Comparison of ENCODE assay signal across 8 cellular contexts in genomic region chr4:1809754-1810502, GRCh38. TPM values are rescaled to one million over a fixed set of nuclear protein-coding genes. Genes with fewer than 3 reads are reported as not detected.
DNase-seq lines count a peak whose midpoint lies in the region; ATAC-seq and TF ChIP-seq lines count a peak whose summit lies in the region.

No MANE protein-coding gene starts in this region.

- peak; percentile 74 for TF ChIP-seq CTCF in DND-41 (IDR thresholded peaks at IDR 0.05; ENCODE audit: borderline replicate concordance, extremely low read depth, low read length, poor library complexity, severe bottlenecking)

- no peaks in the 10 kb centered on the region for H3K27me3 ChIP-seq in DND-41 (ENCODE audit: insufficient read depth, low read length, poor library complexity)

- no peaks in the 10 kb centered on the region for H3K79me2 ChIP-seq in DND-41 (ENCODE audit: insufficient read depth, low read length)

- peak overlapping the region in 1 of 2 donors; percentile 20 for H3K27ac Mint-ChIP-seq in activated naive CD4-positive, alpha-beta T cell treated with anti-CD3 and anti-CD28 coated beads, Interleukin-2, amount 50 U/mL, for 72 hours

- no peak overlapping the region for H3K9ac ChIP-seq in DND-41 (ENCODE audit: low read depth, low read length)

- intact Hi-C loops in head of caudate nucleus (cut with DNase I) (loop anchor here (5.0 kb wide), 1 partner anchor 63 kb away; no protein-coding TSS in a partner anchor), posterior cingulate gyrus (cut with DNase I) (loop anchor here (1.0 kb wide), 1 partner anchor 62 kb away; no protein-coding TSS in a partner anchor)

- H3K9me3 ChIP-seq in DND-41 (ENCODE audit: insufficient read depth, low read length, severe bottlenecking): no peaks in the 10 kb centered on the region

- H3K4me1 ChIP-seq in DND-41 (ENCODE audit: insufficient read depth, low read length): no peaks in the 10 kb centered on the region

- no peak overlapping the region for H2AFZ ChIP-seq in DND-41 (ENCODE audit: low read depth, low read length)

- H3K4me3 ChIP-seq in DND-41 (ENCODE audit: low read depth in 1 of 2, low read length in 2 of 2): no peak overlapping the region

- peaks cover 37% of the 10 kb centered on the region for H3K36me3 ChIP-seq in DND-41 (ENCODE audit: insufficient read depth, low read length)

- no peak overlapping the region for H3K4me2 ChIP-seq in DND-41 (ENCODE audit: insufficient read depth, low read length)

- no peaks in the 10 kb centered on the region for H3K36me3 Mint-ChIP-seq in activated naive CD4-positive, alpha-beta T cell treated with anti-CD3 and anti-CD28 coated beads, Interleukin-2, amount 50 U/mL, for 72 hours

- H3K27ac ChIP-seq in DND-41 (ENCODE audit: low read length): no peak overlapping the region

- DNase-seq in DND-41 (peak; percentile 64), HuH-7 (ENCODE audit: low spot score) (peak; percentile 95), SKM-1 treated with dmso at 0.1 percent for 144 hours (lab: John Stamatoyannopoulos, UW; ENCODE audit: unreplicated experiment) (peak; percentile 60), head of caudate nucleus (peak in 41 of 42 donors; percentile 59 to 90 (median 78)), posterior cingulate gyrus (peak; percentile 58 to 97 (median 75)), ureter (ENCODE audit: low spot score) (peak; percentile 74)
- peak in 1 of 2 donors; percentile 88 for DNase-seq in activated naive CD4-positive, alpha-beta T cell treated with anti-CD3 and anti-CD28 coated beads, Interleukin-2, amount 50 U/mL, for 72 hours (ENCODE audit: low spot score in 2 of 2)

- H4K20me1 ChIP-seq in DND-41 (ENCODE audit: insufficient read depth, low read length): peaks cover 24% of the 10 kb centered on the region

- H3K9me3 Mint-ChIP-seq in activated naive CD4-positive, alpha-beta T cell treated with anti-CD3 and anti-CD28 coated beads, Interleukin-2, amount 50 U/mL, for 72 hours: no peaks in the 10 kb centered on the region

- ATAC-seq in DND-41 (ENCODE audit: insufficient read depth, low read depth): peak; percentile 75
- peak; percentile 90 to 91 for ATAC-seq in activated naive CD4-positive, alpha-beta T cell treated with anti-CD3 and anti-CD28 coated beads, Interleukin-2, amount 50 U/mL, for 72 hours
- ATAC-seq in GM21825 (IDR thresholded peaks at IDR 0.05; ENCODE audit: unreplicated experiment): no peak

RNA-seq across cellular contexts. Expression of gene FGFR3, which starts 16.8 kb away (rescaled TPM):
- under 1 TPM in 1 of 2 donors, not detected in 1; 0.12 TPM for total RNA-seq in activated naive CD4-positive, alpha-beta T cell treated with anti-CD3 and anti-CD28 coated beads, Interleukin-2, amount 50 U/mL, for 72 hours
- total RNA-seq in ureter: 121 TPM

RNA-seq across cellular contexts. Expression of gene LETM1, which starts 46.0 kb away (rescaled TPM):
- total RNA-seq in activated naive CD4-positive, alpha-beta T cell treated with anti-CD3 and anti-CD28 coated beads, Interleukin-2, amount 50 U/mL, for 72 hours: 10 to 100 TPM; 28.3 to 45.2 TPM
- total RNA-seq in ureter: 56.1 TPM

Comparison
In these comparisons a context has a peak if more than half of its experiments do, and no peak if none do; other contexts are left out.
1. RNA of gene FGFR3, which starts 16.8 kb away (total RNA-seq): 121 TPM in ureter (single experiment); 0.12 TPM in activated naive CD4-positive, alpha-beta T cell treated with anti-CD3 and anti-CD28 coated beads, Interleukin-2, amount 50 U/mL, for 72 hours; every median in the first group is over 100 times any median in the second.